ENCODE assay signal across 27 cellular contexts in the genomic region with DNA sequence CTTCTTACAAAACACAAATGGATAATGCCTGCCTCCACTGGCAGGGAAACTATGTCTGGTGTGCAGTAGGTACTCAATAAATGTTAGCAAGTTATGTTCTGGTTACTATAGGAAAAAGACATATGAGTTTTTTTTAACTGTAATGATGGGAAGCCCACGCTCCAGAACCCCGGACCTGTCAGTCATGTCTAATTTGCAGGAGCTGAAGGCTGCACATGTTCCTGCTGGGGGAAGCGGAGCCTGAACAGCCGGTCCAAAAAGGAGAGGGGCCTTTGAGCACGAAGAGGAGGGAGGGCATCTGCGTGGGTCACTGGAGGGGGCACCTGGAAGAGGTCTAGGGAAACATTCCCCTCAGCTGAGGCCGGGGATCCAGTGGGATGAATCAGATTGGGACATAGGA.
"Had no signal": no experiment of that assay in that cellular context is flagged by ENCODE, and none has a peak within 500 bp of the region (broad histone marks: within the 10 kb centered on the region; RNA-seq: fewer than 3 reads in every experiment).

No MANE protein-coding gene starts in this region.

- H3K4me2 ChIP-seq: hepatocyte had no signal

- H3K79me2 ChIP-seq: hepatocyte had no signal

- H2AFZ ChIP-seq: hepatocyte had no signal

- H3K9me3 Mint-ChIP-seq: activated CD4-positive, alpha-beta T cell treated with anti-CD3 and anti-CD28 coated beads, Interleukin-2, amount 10 ng/mL, durations not matched to agents 7 days and 5 days; activated CD8-positive, alpha-beta T cell treated with anti-CD3 and anti-CD28 coated beads for 36 hours; activated T-cell treated with anti-CD3 and anti-CD28 coated beads, Interleukin-2, amount 50 U/mL, for 4 hours; activated T-helper 17 cell treated with anti-CD3 and anti-CD28 coated beads, Interleukin-2, amount 50 U/mL, for 72 hours; effector memory CD8-positive, alpha-beta T cell had no signal

- DNase-seq: activated CD4-positive, alpha-beta T cell treated with anti-CD3 and anti-CD28 coated beads for 4 hours; activated CD4-positive, alpha-beta T cell treated with anti-CD3 and anti-CD28 coated beads, Interleukin-2, amount 10 ng/mL, durations not matched to agents 7 days and 5 days; activated CD4-positive, alpha-beta T cell treated with anti-CD3 and anti-CD28 coated beads, Interleukin-2, amount 50 U/mL, for 48 hours; activated CD4-positive, CD25-positive, alpha-beta regulatory T cell; activated CD4-positive, CD25-positive, alpha-beta regulatory T cell treated with anti-CD3 and anti-CD28 coated beads, Interleukin-2, amount 50 U/mL, for 72 hours; activated CD8-positive, alpha-beta memory T cell treated with anti-CD3 and anti-CD28 coated beads for 24 hours; activated CD8-positive, alpha-beta T cell treated with anti-CD3 and anti-CD28 coated beads for 36 hours; activated effector memory CD4-positive, alpha-beta T cell treated with Interleukin-2 at 50 U/mL for 16 hours; activated gamma-delta T cell treated with Interleukin-2 at 50 U/mL for 16 hours; activated naive CD4-positive, alpha-beta T cell treated with anti-CD3 and anti-CD28 coated beads, Interleukin-2, amount 50 U/mL, for 16 hours; activated naive CD4-positive, alpha-beta T cell treated with Interleukin-2 at 50 U/mL for 16 hours; activated T-cell treated with anti-CD3 and anti-CD28 coated beads, Interleukin-2, amount 50 U/mL, for 4 hours; amniotic stem cell; brain microvascular endothelial cell; cortex of kidney; dermis blood vessel endothelial cell; effector CD4-positive, alpha-beta T cell; effector memory CD8-positive, alpha-beta T cell; foreskin keratinocyte; gastrocnemius medialis; glutamatergic neuron; heart right ventricle; T-helper 2 cell had no signal

- H3K36me3 Mint-ChIP-seq: activated naive CD8-positive, alpha-beta T cell had no signal

- H3K4me3 Mint-ChIP-seq: activated CD4-positive, alpha-beta T cell treated with anti-CD3 and anti-CD28 coated beads, Interleukin-2, amount 10 ng/mL, durations not matched to agents 7 days and 5 days; activated CD8-positive, alpha-beta T cell treated with anti-CD3 and anti-CD28 coated beads for 36 hours; activated naive CD8-positive, alpha-beta T cell; activated T-cell treated with anti-CD3 and anti-CD28 coated beads, Interleukin-2, amount 50 U/mL, for 4 hours; activated T-helper 17 cell treated with anti-CD3 and anti-CD28 coated beads, Interleukin-2, amount 50 U/mL, for 72 hours; effector memory CD8-positive, alpha-beta T cell had no signal

- H3K9me3 ChIP-seq: esophagus muscularis mucosa, gastrocnemius medialis, heart right ventricle had no signal

- H3K27ac Mint-ChIP-seq: activated CD4-positive, alpha-beta T cell treated with anti-CD3 and anti-CD28 coated beads, Interleukin-2, amount 10 ng/mL, durations not matched to agents 7 days and 5 days; activated CD8-positive, alpha-beta T cell treated with anti-CD3 and anti-CD28 coated beads for 36 hours; activated naive CD8-positive, alpha-beta T cell; activated T-helper 17 cell treated with anti-CD3 and anti-CD28 coated beads, Interleukin-2, amount 50 U/mL, for 72 hours; effector memory CD8-positive, alpha-beta T cell had no signal

- ATAC-seq: effector memory CD8-positive, alpha-beta T cell; foreskin keratinocyte; gastrocnemius medialis had no signal

- H3K27me3 Mint-ChIP-seq: activated naive CD8-positive, alpha-beta T cell had no signal

- H3K4me1 ChIP-seq: foreskin keratinocyte, gastrocnemius medialis had no signal

- H3K4me1 Mint-ChIP-seq: activated T-helper 17 cell treated with anti-CD3 and anti-CD28 coated beads, Interleukin-2, amount 50 U/mL, for 72 hours had no signal

- H3K27ac ChIP-seq: brain microvascular endothelial cell, foreskin keratinocyte, gastrocnemius medialis, heart right ventricle, hepatocyte had no signal

- H3K27me3 ChIP-seq: brain microvascular endothelial cell, esophagus muscularis mucosa, gastrocnemius medialis had no signal

- H3K36me3 ChIP-seq: brain microvascular endothelial cell, gastrocnemius medialis had no signal

- H3K4me3 ChIP-seq: esophagus muscularis mucosa, gastrocnemius medialis, heart right ventricle, hepatocyte had no signal
